4 cellular contexts compared by ENCODE assay signal in the genomic region with DNA sequence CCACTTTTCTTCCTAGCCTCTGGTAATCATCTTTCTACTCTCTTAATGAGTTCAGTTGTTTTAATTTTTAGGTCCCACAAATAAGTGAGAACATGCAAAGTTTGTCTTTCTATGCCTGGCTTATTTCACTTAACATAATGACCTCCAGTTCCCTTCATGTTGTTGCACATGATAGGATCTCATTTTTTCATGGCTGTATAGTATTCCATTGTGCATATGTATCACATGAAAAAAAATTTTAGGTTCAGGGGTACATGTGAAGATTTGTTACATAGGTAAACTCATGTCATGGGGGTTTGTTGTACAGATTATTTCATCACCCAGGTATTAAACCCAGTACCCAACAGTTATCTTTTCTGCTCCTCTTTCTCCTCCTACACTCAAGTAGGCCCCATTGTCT.
DNase-seq lines count a peak whose midpoint lies in the region; ATAC-seq, FAIRE-seq and TF ChIP-seq lines count a peak whose summit lies in the region.
"Not testable (repeated sequence)": the region's sequence is repeated elsewhere in the genome, so short reads cannot be mapped to it uniquely, and the experiment has no call there.

No MANE protein-coding gene starts in this region.

- not testable (repeated sequence) for BruUV-seq in K562 (replicated peaks; lab: Mats Ljungman, UMichigan)

- H3K27ac ChIP-seq in A549; HEK293 (ENCODE audit: extremely low read depth, low read depth, low read length); K562 (ENCODE audit: extremely low read depth, low read depth, low read length): not testable (repeated sequence)

- CTCF ChIA-PET in A549 (lab: Yijun Ruan, JAX); K562 (lab: Yijun Ruan, JAX; ENCODE audit: low intra/inter-chr PET ratio): not testable (repeated sequence)
- CTCF ChIA-PET in HEK293 (lab: Yijun Ruan, JAX): interaction anchor here (0.6 kb wide), 1 partner anchor 64 kb away, joined by 4 read pairs; no protein-coding TSS in a partner anchor

- H3K4me2 ChIP-seq in A549; K562 (ENCODE audit: insufficient read depth, low read length): not testable (repeated sequence)

- H3K9me3 Mint-ChIP-seq in progenitor cell of endocrine pancreas (ENCODE audit: low read depth): peaks cover 15% of the 10 kb centered on the region

- in situ Hi-C loops in K562 (cut with MboI): not testable (repeated sequence)

- not testable (repeated sequence) for TF ChIP-seq EP300 in A549 (IDR thresholded peaks at IDR 0.05); K562 (IDR thresholded peaks at IDR 0.05; ENCODE audit: low read length)

- TF ChIP-seq CTCF in A549 (IDR thresholded peaks at IDR 0.05); HEK293 (tag by site-specific recombination; IDR thresholded peaks at IDR 0.05); K562 (IDR thresholded peaks at IDR 0.05 in 2 of 3, conservative IDR thresholded peaks at IDR 0.05 in 1 of 3; ENCODE audit: insufficient read depth in 2 of 3, low read depth in 1 of 3, low read length in 3 of 3); progenitor cell of endocrine pancreas (IDR thresholded peaks at IDR 0.05; ENCODE audit: unreplicated experiment): not testable (repeated sequence)

- not testable (repeated sequence) for H3K79me2 ChIP-seq in K562 (ENCODE audit: control insufficient read depth, insufficient read depth, low read length)

- H3K4me1 ChIP-seq in A549: peaks cover 51% of the 10 kb centered on the region
- not testable (repeated sequence) for H3K4me1 ChIP-seq in HEK293 (ENCODE audit: control insufficient read depth, insufficient read depth, low read length); K562 (replicated peaks in 1 of 2; ENCODE audit: control insufficient read depth in 2 of 2, insufficient read depth in 2 of 2, low read length in 2 of 2)

- ATAC-seq in A549, K562: not testable (repeated sequence)

- not testable (repeated sequence) for TF ChIP-seq RAD21 in A549 (conservative IDR thresholded peaks at IDR 0.05 in 1 of 2, IDR thresholded peaks at IDR 0.05 in 1 of 2); K562 (CRISPR knock-in tag; conservative IDR thresholded peaks at IDR 0.05 in 1 of 2, IDR thresholded peaks at IDR 0.05 in 1 of 2)

- not testable (repeated sequence) for H2AFZ ChIP-seq in K562 (ENCODE audit: low read depth, low read length)

- H3K9me3 ChIP-seq in A549; HEK293 (ENCODE audit: control insufficient read depth, insufficient read depth, low read depth, low read length); K562 (replicated peaks; ENCODE audit: control insufficient read depth, insufficient read depth, low read depth, low read length): not testable (repeated sequence)

- DNase-seq in A549 (ENCODE audit: low read depth in 1 of 2, low spot score in 1 of 2); K562 (ENCODE audit: extremely low read depth in 1 of 4, low spot score in 3 of 4); progenitor cell of endocrine pancreas (ENCODE audit: low spot score, unreplicated experiment): not testable (repeated sequence)

- H3K27ac Mint-ChIP-seq in progenitor cell of endocrine pancreas: peak overlapping the region; percentile 74

- not testable (repeated sequence) for H3K27me3 ChIP-seq in K562 (ENCODE audit: control insufficient read depth in 2 of 2, insufficient read depth in 2 of 2, low read length in 2 of 2)

- peaks cover 14% of the 10 kb centered on the region for H3K36me3 Mint-ChIP-seq in progenitor cell of endocrine pancreas (ENCODE audit: insufficient read depth)

- not testable (repeated sequence) for H3K9me1 ChIP-seq in K562 (ENCODE audit: control insufficient read depth, insufficient read depth, low read length)

- not testable (repeated sequence) for H3K4me1 Mint-ChIP-seq in progenitor cell of endocrine pancreas (ENCODE audit: low read depth)

- not testable (repeated sequence) for FAIRE-seq in A549 (lab: Jason Lieb, UNC)
- FAIRE-seq in K562 (lab: Jason Lieb, UNC): peak; percentile 19

- intact Hi-C loops in K562 (cut with micrococcal nuclease): not testable (repeated sequence)

- POLR2A ChIA-PET in A549 (lab: Yijun Ruan, JAX); HEK293 (lab: Yijun Ruan, JAX); K562 (lab: Yijun Ruan, JAX): not testable (repeated sequence)

- TF ChIP-seq POLR2A in A549 (IDR thresholded peaks at IDR 0.05; ENCODE audit: low read length); K562 (conservative IDR thresholded peaks at IDR 0.05): not testable (repeated sequence)

- H3K27me3 Mint-ChIP-seq in progenitor cell of endocrine pancreas: not testable (repeated sequence)

- not testable (repeated sequence) for H4K20me1 ChIP-seq in K562 (replicated peaks; ENCODE audit: control insufficient read depth, insufficient read depth, low read length)

- H3K36me3 ChIP-seq in HEK293 (ENCODE audit: control insufficient read depth in 2 of 2, insufficient read depth in 1 of 2, low read length in 2 of 2); K562 (ENCODE audit: control insufficient read depth, insufficient read depth, low read length): not testable (repeated sequence)

- H3K9ac ChIP-seq in K562 (ENCODE audit: insufficient read depth in 1 of 2, low read depth in 2 of 2, low read length in 2 of 2): not testable (repeated sequence)

- not testable (repeated sequence) for H3K4me3 ChIP-seq in A549; HEK293 (ENCODE audit: low read depth, low read length); K562

- H3K4me3 Mint-ChIP-seq in progenitor cell of endocrine pancreas (ENCODE audit: low read depth): not testable (repeated sequence)

TF ChIP-seq in A549, 52 proteins besides CTCF, POLR2A, EP300 and RAD21:
- peak; percentile 50; the same call in 1 of the 2 replicates for TF ChIP-seq CHD4 (IDR thresholded peaks at IDR 0.05; ENCODE audit: borderline replicate concordance)
- TF ChIP-seq HDAC2 (IDR thresholded peaks at IDR 0.05): 0 out of 2 replicates have a peak, but pooled peaks have one; percentile 62
- TF ChIP-seq KDM1A (IDR thresholded peaks at IDR 0.05; ENCODE audit: low read depth): peak; percentile 82

TF ChIP-seq in HEK293, 187 proteins besides CTCF, POLR2A, EP300 and RAD21:
- peak; percentile 79 for TF ChIP-seq ZNF146 (tag by site-specific recombination; IDR thresholded peaks at IDR 0.05)
- peak; percentile 18; the same call in 1 of the 2 replicates for TF ChIP-seq MZF1 (tag by site-specific recombination; IDR thresholded peaks at IDR 0.05; ENCODE audit: borderline replicate concordance)
- TF ChIP-seq, protein P1, sequence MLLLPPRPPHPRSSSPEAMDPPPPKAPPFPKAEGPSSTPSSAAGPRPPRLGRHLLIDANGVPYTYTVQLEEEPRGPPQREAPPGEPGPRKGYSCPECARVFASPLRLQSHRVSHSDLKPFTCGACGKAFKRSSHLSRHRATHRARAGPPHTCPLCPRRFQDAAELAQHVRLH (tag by site-specific recombination; IDR thresholded peaks at IDR 0.05): 0 out of 2 replicates have a peak, but pooled peaks have one; percentile 34
TF ChIP-seq in HEK293: peak in this region for 3; not testable (repeated sequence) for 184.

TF ChIP-seq in K562, 482 proteins besides CTCF, POLR2A, EP300 and RAD21:
- peak; percentile 22; the same call in 1 of the 2 replicates for TF ChIP-seq BCOR (IDR thresholded peaks at IDR 0.05)
- peak; percentile 63 for TF ChIP-seq RBM25 (IDR thresholded peaks at IDR 0.05; ENCODE audit: low read depth, low read length, severe bottlenecking)
- peak; percentile 92 for TF ChIP-seq ZNF146 (CRISPR knock-in tag; IDR thresholded peaks at IDR 0.05; ENCODE audit: unreplicated experiment)
